In genomic region chr20:36865076-36865860, GRCh38 we compare ENCODE assay signal across 11 cellular contexts. TPM values are rescaled to one million over a fixed set of nuclear protein-coding genes. Genes with fewer than 3 reads are reported as not detected.
DNase-seq lines count a peak whose midpoint lies in the region; ATAC-seq and TF ChIP-seq lines count a peak whose summit lies in the region.
"Had no signal": no experiment of that assay in that cellular context is flagged by ENCODE, and none has a peak within 500 bp of the region (broad histone marks: within the 10 kb centered on the region; RNA-seq: fewer than 3 reads in every experiment).

No MANE protein-coding gene starts in this region.

- TF ChIP-seq CTCF in PC-9 (conservative IDR thresholded peaks at IDR 0.05) (no peak), glutamatergic neuron (IDR thresholded peaks at IDR 0.05; ENCODE audit: partially characterized antibody, unreplicated experiment) (no peak), spleen (IDR thresholded peaks at IDR 0.05 in 8 of 11, conservative IDR thresholded peaks at IDR 0.05 in 3 of 11) (no peak)

- BruUV-seq in PC-9 (replicated peaks; lab: Mats Ljungman, UMichigan), result no TSS peak

- no peaks in the 10 kb centered on the region for H3K79me2 ChIP-seq in PC-9 (ENCODE audit: low read depth)

- no peak for ATAC-seq in HG03378 (IDR thresholded peaks at IDR 0.05; ENCODE audit: unreplicated experiment)
- no peak for ATAC-seq in GM19395 (IDR thresholded peaks at IDR 0.05; ENCODE audit: unreplicated experiment)
- ATAC-seq: foreskin keratinocyte, Panc1 had no signal

- no peaks in the 10 kb centered on the region for H3K9me2 ChIP-seq in PC-9 (ENCODE audit: insufficient read depth)

- H3F3A ChIP-seq in PC-9 (ENCODE audit: insufficient read depth, low read depth), result peaks cover 7% of the 10 kb centered on the region; the same call in 1 of the 2 replicates

- 89 to 95% (median 91%) methylated on average over 9 of the region's 9 CpGs for WGBS in spleen, 5 donors

- no peaks in the 10 kb centered on the region for H3K36me3 Mint-ChIP-seq in activated CD4-positive, alpha-beta T cell treated with anti-CD3 and anti-CD28 coated beads, Interleukin-2, amount 10 ng/mL, durations not matched to agents 7 days and 5 days (ENCODE audit: low read depth)
- H3K36me3 Mint-ChIP-seq in glutamatergic neuron (ENCODE audit: unreplicated experiment), result no peaks in the 10 kb centered on the region

- peaks cover 40% of the 10 kb centered on the region for H3K27me3 Mint-ChIP-seq in activated CD4-positive, alpha-beta T cell treated with anti-CD3 and anti-CD28 coated beads, Interleukin-2, amount 10 ng/mL, durations not matched to agents 7 days and 5 days
- H3K27me3 Mint-ChIP-seq in glutamatergic neuron (ENCODE audit: unreplicated experiment), result peaks cover 18% of the 10 kb centered on the region

- H4K20me1 ChIP-seq in PC-9 (ENCODE audit: insufficient read depth), result no peaks in the 10 kb centered on the region; the same call in 1 of the 2 replicates

- CTCF ChIA-PET in activated CD4-positive, alpha-beta T cell treated with anti-CD3 and anti-CD28 coated beads, Interleukin-2, amount 10 ng/mL, durations not matched to agents 7 days and 5 days (lab: Charles Lee), result interaction anchor here (0.5 to 2.7 kb wide), 2 partner anchors 10 to 150 kb away, joined by 3 to 9 read pairs; partner anchors contain the start of gene TLDC2
- CTCF ChIA-PET in PC-9 (lab: Charles Lee), result interaction anchor here (0.5 to 0.7 kb wide), 4 partner anchors 17 to 1118 kb away, joined by 3 to 7 read pairs (median 4); no protein-coding TSS in a partner anchor

- H3K4me2 ChIP-seq in PC-9, result peak overlapping the region; percentile 82; the same call in 1 of the 2 replicates

- H3K27ac ChIP-seq in PC-9 (no peak overlapping the region), temporal lobe (ENCODE audit: low read depth, low read length) (peak overlapping the region; percentile 17), spleen (no peak overlapping the region)
- H3K27ac ChIP-seq: foreskin keratinocyte had no signal

- H3K4me1 ChIP-seq in PC-9 (replicated peaks; ENCODE audit: insufficient read depth) (0 out of 2 replicates have a peak, but pooled peaks cover 12% of the 10 kb centered on the region), spleen (peaks cover 12 to 59% (median 52%) of the 10 kb centered on the region in 6 donors)
- H3K4me1 ChIP-seq: foreskin keratinocyte had no signal

- H3K9me3 Mint-ChIP-seq in activated CD4-positive, alpha-beta T cell treated with anti-CD3 and anti-CD28 coated beads, Interleukin-2, amount 10 ng/mL, durations not matched to agents 7 days and 5 days, result no peaks in the 10 kb centered on the region
- peaks cover 8% of the 10 kb centered on the region for H3K9me3 Mint-ChIP-seq in glutamatergic neuron (ENCODE audit: unreplicated experiment)

- H2AFZ ChIP-seq in PC-9, result no peak overlapping the region

- H3K4me1 Mint-ChIP-seq in activated CD4-positive, alpha-beta T cell treated with anti-CD3 and anti-CD28 coated beads, Interleukin-2, amount 10 ng/mL, durations not matched to agents 7 days and 5 days, result peaks cover 13% of the 10 kb centered on the region
- peaks cover 9% of the 10 kb centered on the region for H3K4me1 Mint-ChIP-seq in glutamatergic neuron (ENCODE audit: low read depth, unreplicated experiment)

- TF ChIP-seq POLR2A in spleen (IDR thresholded peaks at IDR 0.05), result no peak

- H3K9me3 ChIP-seq in PC-9 (ENCODE audit: insufficient read depth, low read depth), result no peaks in the 10 kb centered on the region
- H3K9me3 ChIP-seq in spleen, result no peaks in the 10 kb centered on the region

- no peak overlapping the region for H3K27ac Mint-ChIP-seq in activated CD4-positive, alpha-beta T cell treated with anti-CD3 and anti-CD28 coated beads, Interleukin-2, amount 10 ng/mL, durations not matched to agents 7 days and 5 days
- no peak overlapping the region for H3K27ac Mint-ChIP-seq in glutamatergic neuron (ENCODE audit: unreplicated experiment)

- POLR2A ChIA-PET in activated CD4-positive, alpha-beta T cell treated with anti-CD3 and anti-CD28 coated beads, Interleukin-2, amount 10 ng/mL, durations not matched to agents 7 days and 5 days (lab: Charles Lee), result no interaction called here
- POLR2A ChIA-PET in PC-9 (lab: Charles Lee; ENCODE audit: unreplicated experiment), result no interaction called here

- H3K27me3 ChIP-seq in PC-9 (ENCODE audit: insufficient read depth, low read depth) (no peaks in the 10 kb centered on the region), spleen (replicated peaks in 1 of 7) (peaks cover 0 to 33% (median 0%) of the 10 kb centered on the region in 7 donors)

- H3K36me3 ChIP-seq in PC-9 (ENCODE audit: low read depth) (no peaks in the 10 kb centered on the region), spleen (no peaks in the 10 kb centered on the region)

- DNase-seq in activated CD4-positive, alpha-beta T cell treated with anti-CD3 and anti-CD28 coated beads, Interleukin-2, amount 10 ng/mL, durations not matched to agents 7 days and 5 days, result no peak
- no peak for DNase-seq in activated CD4-positive, alpha-beta T cell treated with anti-CD3 and anti-CD28 coated beads for 48 hours
- no peak for DNase-seq in PC-9
- no peak for DNase-seq in glutamatergic neuron
- DNase-seq in spleen, result no peak
- DNase-seq: activated CD4-positive, alpha-beta T cell treated with anti-CD3 and anti-CD28 coated beads for 1 hour; foreskin keratinocyte had no signal

- H3K4me3 ChIP-seq in PC-9 (no peak overlapping the region), spleen (no peak overlapping the region)

- peak overlapping the region; percentile 59 for H3K4me3 Mint-ChIP-seq in activated CD4-positive, alpha-beta T cell treated with anti-CD3 and anti-CD28 coated beads, Interleukin-2, amount 10 ng/mL, durations not matched to agents 7 days and 5 days
- H3K4me3 Mint-ChIP-seq in glutamatergic neuron (ENCODE audit: unreplicated experiment), result peak overlapping the region; percentile 42

- intact Hi-C loops in PC-9 (cut with micrococcal nuclease; ENCODE audit: unreplicated experiment), result no loop called here
- intact Hi-C loops in spleen (cut with DNase I; ENCODE audit: low total_unique reads), result no loop called here

RNA-seq across cellular contexts. Expression of gene TLDC2, which starts 10.7 kb away (rescaled TPM):
- not detected for total RNA-seq in activated CD4-positive, alpha-beta T cell treated with anti-CD3 and anti-CD28 coated beads, Interleukin-2, amount 10 ng/mL, durations not matched to agents 7 days and 5 days
- not detected in 2 replicates for total RNA-seq in PC-9 (2021)
- total RNA-seq in glutamatergic neuron (ENCODE audit: unreplicated experiment), result not detected
- not detected for total RNA-seq in temporal lobe
- total RNA-seq in spleen, result not detected
- polyA plus RNA-seq in spleen, result under 1 TPM; 0.05 to 0.16 (median 0.11) TPM
- total RNA-seq: foreskin keratinocyte had no signal
